Comparison of ENCODE assay signal across 20 cellular contexts in the genomic region with DNA sequence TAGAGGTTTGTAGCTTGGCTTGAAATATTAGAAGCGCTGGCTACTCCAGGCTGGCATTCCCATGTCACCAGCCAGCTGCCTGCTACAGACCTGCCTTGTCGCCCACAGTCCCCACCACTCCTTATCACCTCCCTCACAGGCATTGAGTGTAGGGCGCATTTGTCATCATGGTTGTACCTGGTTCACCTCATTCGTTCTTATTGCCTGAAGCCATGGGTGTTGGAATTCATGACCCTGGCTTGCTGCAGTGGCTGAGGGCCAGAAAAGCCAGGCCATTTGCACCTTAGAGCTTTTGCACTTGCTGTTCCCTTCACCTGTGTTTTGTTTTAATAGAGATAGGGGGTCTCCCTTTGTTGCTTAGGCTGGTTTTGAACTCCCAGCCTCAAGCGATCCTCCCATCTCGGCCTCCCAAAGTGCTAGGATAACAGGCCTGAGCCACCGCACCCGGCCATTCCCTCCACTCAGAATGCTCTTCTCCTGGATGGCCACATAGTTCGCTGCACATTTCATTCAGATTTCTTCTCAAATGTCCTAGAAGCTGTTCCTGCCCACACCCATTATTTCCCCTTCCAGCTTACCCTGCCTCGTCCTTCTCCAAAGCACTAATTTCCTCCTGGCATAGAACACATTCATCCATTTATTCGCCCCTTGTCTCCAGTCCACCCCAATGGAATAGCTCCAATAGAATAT.
"Had no signal": no experiment of that assay in that cellular context is flagged by ENCODE, and none has a peak within 500 bp of the region (broad histone marks: within the 10 kb centered on the region; RNA-seq: fewer than 3 reads in every experiment).

No MANE protein-coding gene starts in this region.

- H3K4me3 Mint-ChIP-seq: activated B cell treated with CpG ODN at 0.5 μM for 24 hours; activated CD4-positive, alpha-beta T cell treated with anti-CD3 and anti-CD28 coated beads, Interleukin-2, amount 10 ng/mL, durations not matched to agents 7 days and 5 days; activated naive CD8-positive, alpha-beta T cell; central memory CD8-positive, alpha-beta T cell; immature natural killer cell had no signal

- H3K27me3 Mint-ChIP-seq: activated B cell treated with CpG ODN at 0.5 μM for 24 hours; activated CD4-positive, alpha-beta T cell treated with anti-CD3 and anti-CD28 coated beads, Interleukin-2, amount 10 ng/mL, durations not matched to agents 7 days and 5 days; activated naive CD8-positive, alpha-beta T cell; central memory CD8-positive, alpha-beta T cell had no signal

- H3K36me3 Mint-ChIP-seq: activated naive CD8-positive, alpha-beta T cell; immature natural killer cell; naive B cell had no signal

- H3K9me3 ChIP-seq: body of pancreas, heart left ventricle, lower lobe of right lung, neutrophil, SJSA1 had no signal

- DNase-seq: activated B cell treated with CpG ODN at 0.5 μM for 24 hours; activated CD4-positive, alpha-beta T cell treated with anti-CD3 and anti-CD28 coated beads, Interleukin-2, amount 10 ng/mL, durations not matched to agents 7 days and 5 days; activated gamma-delta T cell treated with Interleukin-2 at 50 U/mL for 16 hours; activated T-cell treated with anti-CD3 and anti-CD28 coated beads for 4 hours; amygdala; effector memory CD4-positive, alpha-beta T cell; foreskin melanocyte; immature natural killer cell; naive B cell; retina; stimulated activated CD4-positive, alpha-beta T cell treated with anti-CD3 and anti-CD28 coated beads, Interleukin-15, amount 100 ng/mL, for 24 hours; stimulated activated CD4-positive, alpha-beta T cell treated with anti-CD3 and anti-CD28 coated beads, Interleukin-4, amount 100 ng/mL, for 1 hour; stimulated activated naive CD4-positive, alpha-beta T cell treated with Interleukin-2 at 50 U/mL for 16 hours had no signal

- H3K27ac Mint-ChIP-seq: activated B cell treated with CpG ODN at 0.5 μM for 24 hours; activated CD4-positive, alpha-beta T cell treated with anti-CD3 and anti-CD28 coated beads, Interleukin-2, amount 10 ng/mL, durations not matched to agents 7 days and 5 days; activated naive CD8-positive, alpha-beta T cell; immature natural killer cell; naive B cell had no signal

- H3K36me3 ChIP-seq: heart left ventricle, lower lobe of right lung, neutrophil, SJSA1 had no signal

- H3K27me3 ChIP-seq: body of pancreas, heart left ventricle, SJSA1 had no signal

- ATAC-seq: body of pancreas, heart left ventricle, lower lobe of right lung had no signal

- H3K27ac ChIP-seq: body of pancreas, heart left ventricle, lower lobe of right lung, neutrophil, SJSA1 had no signal

- H3K4me3 ChIP-seq: body of pancreas, heart left ventricle, lower lobe of right lung, SJSA1 had no signal

- H3K4me1 Mint-ChIP-seq: immature natural killer cell had no signal

- H3K4me1 ChIP-seq: body of pancreas, heart left ventricle, lower lobe of right lung, SJSA1 had no signal

- H3K9me3 Mint-ChIP-seq: activated B cell treated with CpG ODN at 0.5 μM for 24 hours; activated CD4-positive, alpha-beta T cell treated with anti-CD3 and anti-CD28 coated beads, Interleukin-2, amount 10 ng/mL, durations not matched to agents 7 days and 5 days; central memory CD8-positive, alpha-beta T cell; immature natural killer cell; naive B cell had no signal
